28 cellular contexts compared by ENCODE assay signal in genomic region chr15:34699968-34700640, GRCh38. TPM values are rescaled to one million over a fixed set of nuclear protein-coding genes. Genes with fewer than 3 reads are reported as not detected.
DNase-seq lines count a peak whose midpoint lies in the region; ATAC-seq, FAIRE-seq and TF ChIP-seq lines count a peak whose summit lies in the region.
"Had no signal": no experiment of that assay in that cellular context is flagged by ENCODE, and none has a peak within 500 bp of the region (broad histone marks: within the 10 kb centered on the region; RNA-seq: fewer than 3 reads in every experiment).

No MANE protein-coding gene starts in this region.

- no peaks in the 10 kb centered on the region for H3F3A ChIP-seq in PC-9 (ENCODE audit: insufficient read depth, low read depth)

- H3K9ac ChIP-seq in K562 (ENCODE audit: insufficient read depth in 1 of 2, low read depth in 2 of 2, low read length in 2 of 2) = no peak overlapping the region

- H3K27ac ChIP-seq in K562 (ENCODE audit: extremely low read depth, low read depth, low read length) (no peak overlapping the region), PC-9 (no peak overlapping the region)

- H3K9me3 ChIP-seq in K562 (replicated peaks; ENCODE audit: control insufficient read depth, insufficient read depth, low read depth, low read length) = no peaks in the 10 kb centered on the region
- H3K9me3 ChIP-seq in PC-9 (ENCODE audit: insufficient read depth, low read depth) = no peaks in the 10 kb centered on the region
- H3K9me3 ChIP-seq: BE2C had no signal

- no peak for ATAC-seq in K562
- ATAC-seq in HG03354 (IDR thresholded peaks at IDR 0.05; ENCODE audit: poor library complexity, severe bottlenecking, unreplicated experiment) = no peak

- in situ Hi-C loops in K562 (cut with MboI) = no loop called here

- no peak overlapping the region for H3K4me2 ChIP-seq in K562 (ENCODE audit: insufficient read depth, low read length)
- no peak overlapping the region for H3K4me2 ChIP-seq in PC-9

- 62% methylated on average over 4 of the region's 4 CpGs for WGBS in K562 (ENCODE audit: insufficient coverage, low coverage, missing lambda C conversion rate)

- DNase-seq in ELR (ENCODE audit: low read depth) = peak; percentile 33
- DNase-seq in K562 (ENCODE audit: extremely low read depth in 1 of 4, low spot score in 3 of 4) = no peak
- DNase-seq in epithelial cell of esophagus (ENCODE audit: low read depth) = peak; percentile 55
- peak; percentile 10 to 86 for DNase-seq in lung microvascular endothelial cell (ENCODE audit: low read depth in 2 of 2)
- DNase-seq in mesenteric fat pad (ENCODE audit: low spot score) = no peak
- DNase-seq in PC-9 = no peak
- DNase-seq: BE2C; CD8-positive, alpha-beta memory T cell; DMS 273 treated with DMSO at 0.1 percent for 48 hours; DMS79; EL; H7; KBM-7; MM.1S; NCI-H2029; NCI-H446; NCI-H526; NCI-H82; NK-92 treated with Interleukin-12 subunit alpha and Interleukin-12 subunit beta, amount 100 ng/mL, for 24 hours; RPMI8226; SHP77 had no signal

- no peak for TF ChIP-seq POLR2A in K562 (conservative IDR thresholded peaks at IDR 0.05)

- no peaks in the 10 kb centered on the region for H3K9me2 ChIP-seq in PC-9 (ENCODE audit: insufficient read depth)

- FAIRE-seq in K562 (lab: Jason Lieb, UNC) = no peak
- FAIRE-seq: GM12892, HTR-8/SVneo had no signal

- BruUV-seq in K562 (replicated peaks; lab: Mats Ljungman, UMichigan) (no TSS peak), PC-9 (replicated peaks; lab: Mats Ljungman, UMichigan) (no TSS peak)

- H4K20me1 ChIP-seq in K562 (replicated peaks; ENCODE audit: control insufficient read depth, insufficient read depth, low read length) (no peaks in the 10 kb centered on the region), PC-9 (ENCODE audit: insufficient read depth) (no peaks in the 10 kb centered on the region)

- POLR2A ChIA-PET in K562 (lab: Yijun Ruan, JAX) (interaction anchor here (0.6 kb wide), 1 partner anchor 8 kb away, joined by 4 read pairs; no protein-coding TSS in a partner anchor), PC-9 (lab: Charles Lee; ENCODE audit: unreplicated experiment) (no interaction called here)

- CTCF ChIA-PET in K562 (lab: Yijun Ruan, JAX; ENCODE audit: low intra/inter-chr PET ratio) = no interaction called here
- CTCF ChIA-PET in PC-9 (lab: Charles Lee) = no interaction called here

- H3K79me2 ChIP-seq in K562 (ENCODE audit: control insufficient read depth, insufficient read depth, low read length) (no peaks in the 10 kb centered on the region), PC-9 (ENCODE audit: low read depth) (no peaks in the 10 kb centered on the region)

- H3K27me3 ChIP-seq in K562 (ENCODE audit: control insufficient read depth in 2 of 2, insufficient read depth in 2 of 2, low read length in 2 of 2) (no peaks in the 10 kb centered on the region), PC-9 (ENCODE audit: insufficient read depth, low read depth) (no peaks in the 10 kb centered on the region)
- H3K27me3 ChIP-seq: BE2C had no signal

- TF ChIP-seq EP300 in K562 (IDR thresholded peaks at IDR 0.05; ENCODE audit: low read length) = no peak

- H3K36me3 ChIP-seq in K562 (ENCODE audit: control insufficient read depth, insufficient read depth, low read length) (no peaks in the 10 kb centered on the region), PC-9 (ENCODE audit: low read depth) (no peaks in the 10 kb centered on the region)
- H3K36me3 ChIP-seq: BE2C had no signal

- intact Hi-C loops in K562 (cut with micrococcal nuclease) = no loop called here
- intact Hi-C loops in PC-9 (cut with micrococcal nuclease; ENCODE audit: unreplicated experiment) = no loop called here

- H2AFZ ChIP-seq in K562 (ENCODE audit: low read depth, low read length) (no peak overlapping the region), PC-9 (no peak overlapping the region)

- no peak for TF ChIP-seq RAD21 in K562 (CRISPR knock-in tag; conservative IDR thresholded peaks at IDR 0.05 in 1 of 2, IDR thresholded peaks at IDR 0.05 in 1 of 2)

- H3K9me1 ChIP-seq in K562 (ENCODE audit: control insufficient read depth, insufficient read depth, low read length) = no peaks in the 10 kb centered on the region

- H3K4me1 ChIP-seq in K562 (replicated peaks in 1 of 2; ENCODE audit: control insufficient read depth in 2 of 2, insufficient read depth in 2 of 2, low read length in 2 of 2) (peaks cover 3 to 16% of the 10 kb centered on the region in 2 experiments; a peak in 3 of 5 replicates), PC-9 (replicated peaks; ENCODE audit: insufficient read depth) (no peaks in the 10 kb centered on the region)
- H3K4me1 ChIP-seq: BE2C had no signal

- H3K4me3 ChIP-seq in K562 = no peak overlapping the region
- no peak overlapping the region for H3K4me3 ChIP-seq in epithelial cell of esophagus (ENCODE audit: low read length)
- no peak overlapping the region for H3K4me3 ChIP-seq in PC-9

- no peak for TF ChIP-seq CTCF in K562 (IDR thresholded peaks at IDR 0.05 in 2 of 3, conservative IDR thresholded peaks at IDR 0.05 in 1 of 3; ENCODE audit: insufficient read depth in 2 of 3, low read depth in 1 of 3, low read length in 3 of 3)
- TF ChIP-seq CTCF in epithelial cell of esophagus (IDR thresholded peaks at IDR 0.05; ENCODE audit: insufficient read depth, low read depth, low read length, missing control alignments) = no peak
- TF ChIP-seq CTCF in PC-9 (conservative IDR thresholded peaks at IDR 0.05) = no peak

TF ChIP-seq in K562, 482 proteins besides CTCF, POLR2A, EP300 and RAD21:
- TF ChIP-seq ZNF146 (CRISPR knock-in tag; IDR thresholded peaks at IDR 0.05; ENCODE audit: unreplicated experiment) (peak; percentile 48), BCOR (IDR thresholded peaks at IDR 0.05) (no peak), E2F3 (CRISPR knock-in tag; IDR thresholded peaks at IDR 0.05) (no peak), RAD51 (IDR thresholded peaks at IDR 0.05; ENCODE audit: borderline replicate concordance, low read depth) (no peak)

RNA-seq across cellular contexts. Expression of gene GJD2, which starts 54.7 kb away (rescaled TPM):
- not detected in 2 replicates for total RNA-seq in K562 (2011; cell fraction: chromatin; rRNA removed; ENCODE audit: low replicate concordance)
- not detected in 2 replicates for total RNA-seq in K562 (2011; cell fraction: nucleolus; rRNA removed)
- not detected in 2 replicates for total RNA-seq in K562 (2011; cell fraction: nucleoplasm; rRNA removed)
- total RNA-seq in K562 (2014; rRNA removed) = not detected in 2 replicates
- total RNA-seq in K562 (2014; rRNA removed; fragmentation: Illumina TruSeq; extraction: Trizol) = not detected in 2 replicates
- total RNA-seq in K562 (2015; rRNA removed; fragmentation: Illumina TruSeq; extraction: Trizol) = not detected in 2 replicates
- not detected in 2 replicates for total RNA-seq in K562 (2021)
- not detected in 2 replicates for polyA plus RNA-seq in K562 (2011; rRNA removed)
- 0.06 TPM in 1 of 2 replicates, not detected in the other for polyA plus RNA-seq in K562 (2011; cell fraction: cytosol; rRNA removed)
- 0.04 TPM in 1 of 2 replicates, not detected in the other for polyA plus RNA-seq in K562 (2011; cell fraction: nucleus; rRNA removed)
- 0.04 TPM in 1 of 2 replicates, not detected in the other for polyA plus RNA-seq in K562 (2012)
- polyA plus RNA-seq in K562 (2014; fragmentation: Illumina TruSeq; extraction: Trizol) = not detected in 2 replicates
- polyA plus RNA-seq in K562 (2014; fragmentation: Nextera tagmentation; extraction: Ambion mirVana) = not detected
- not detected in 2 replicates for polyA plus RNA-seq in K562 (2014; rRNA removed)
- 0.11 TPM in 1 of 2 replicates, not detected in the other for polyA minus RNA-seq in K562 (2011; rRNA and poly(A)+ RNA removed)
- not detected in 2 replicates for polyA minus RNA-seq in K562 (2011; cell fraction: cytosol; rRNA and poly(A)+ RNA removed)
- polyA minus RNA-seq in K562 (2011; cell fraction: nucleus; rRNA and poly(A)+ RNA removed) = 0.13 TPM in 1 of 2 replicates, not detected in the other
- total RNA-seq in lung microvascular endothelial cell = not detected in 2 replicates
- not detected for total RNA-seq in mesenteric fat pad
- total RNA-seq in PC-9 (2021) = not detected in 2 replicates
- total RNA-seq: A673; CD8-positive, alpha-beta memory T cell; LHCN-M2; SK-MEL-5 had no signal
- polyA plus RNA-seq: CD14-positive monocyte; CD8-positive, alpha-beta memory T cell had no signal

Comparison
In these comparisons a context has a peak if more than half of its experiments do, and no peak if none do; other contexts are left out.
1. DNase-seq: peak in ELR (single experiment), epithelial cell of esophagus (single experiment) and lung microvascular endothelial cell (2 of 2); none in K562 (0 of 4), mesenteric fat pad (single experiment) and PC-9 (0 of 2).